In genomic region chr4:47873877-47874571, GRCh38 we compare ENCODE assay signal across 10 cellular contexts.
"Had no signal": no experiment of that assay in that cellular context is flagged by ENCODE, and none has a peak within 500 bp of the region (broad histone marks: within the 10 kb centered on the region; RNA-seq: fewer than 3 reads in every experiment).

No MANE protein-coding gene starts in this region.

- H3K4me3 Mint-ChIP-seq: nephron progenitor cell; stimulated activated memory B cell treated with anti-CD40 and anti-IgM and Interleukin-4, amounts not matched to agents 10 μg/mL and 1 μg/mL and 100 μg/mL, for 72 hours; T-helper 17 cell had no signal

- H3K4me1 Mint-ChIP-seq: nephron progenitor cell; stimulated activated memory B cell treated with anti-CD40 and anti-IgM and Interleukin-4, amounts not matched to agents 10 μg/mL and 1 μg/mL and 100 μg/mL, for 72 hours had no signal

- DNase-seq: activated gamma-delta T cell treated with Interleukin-2 at 50 U/mL for 16 hours; effector CD8-positive, alpha-beta T cell; nephron progenitor cell; nucleus accumbens; stimulated activated CD4-positive, alpha-beta T cell treated with anti-CD3 and anti-CD28 coated beads, Interleukin-4, amount 100 ng/mL, for 24 hours; T-helper 17 cell; thyroid gland had no signal

- H3K27me3 Mint-ChIP-seq: stimulated activated memory B cell treated with anti-CD40 and anti-IgM and Interleukin-4, amounts not matched to agents 10 μg/mL and 1 μg/mL and 100 μg/mL, for 72 hours; T-helper 17 cell had no signal

- ATAC-seq: Right ventricle myocardium inferior; sciatic nerve; stimulated activated memory B cell treated with anti-CD40 and anti-IgM and Interleukin-4, amounts not matched to agents 10 μg/mL and 1 μg/mL and 100 μg/mL, for 72 hours; T-helper 17 cell had no signal

- H3K27ac Mint-ChIP-seq: nephron progenitor cell; stimulated activated memory B cell treated with anti-CD40 and anti-IgM and Interleukin-4, amounts not matched to agents 10 μg/mL and 1 μg/mL and 100 μg/mL, for 72 hours; T-helper 17 cell had no signal
